8 cellular contexts compared by ENCODE assay signal in genomic region chr15:66505430-66505811, GRCh38. TPM values are rescaled to one million over a fixed set of nuclear protein-coding genes. Genes with fewer than 3 reads are reported as not detected.
DNase-seq lines count a peak whose midpoint lies in the region; ATAC-seq and TF ChIP-seq lines count a peak whose summit lies in the region.

No MANE protein-coding gene starts in this region.

- TF ChIP-seq CTCF in Panc1 (IDR thresholded peaks at IDR 0.05) (no peak), epithelial cell of esophagus (IDR thresholded peaks at IDR 0.05; ENCODE audit: insufficient read depth, low read depth, low read length, missing control alignments) (no peak), parathyroid adenoma (IDR thresholded peaks at IDR 0.05) (no peak)

- H3K4me2 ChIP-seq in parathyroid adenoma (ENCODE audit: low read length): peak overlapping the region; percentile 72

- no peak for DNase-seq in stimulated activated naive CD8-positive, alpha-beta T cell treated with anti-CD3 and anti-CD28 coated beads, Interleukin-15, Interleukin-2, amounts not matched to agents 100 U/mL and 50 U/mL, for 24 hours
- DNase-seq in Panc1 (ENCODE audit: low read depth, low spot score) (no peak), epithelial cell of esophagus (ENCODE audit: low read depth) (peak; percentile 56), NCI-H2029 treated with DMSO at 0.1 percent for 48 hours (lab: John Stamatoyannopoulos, UW) (no peak)

- H2AFZ ChIP-seq in parathyroid adenoma: peak overlapping the region; percentile 81

- peaks cover 26% of the 10 kb centered on the region for H3K4me1 ChIP-seq in Panc1 (ENCODE audit: control insufficient read depth, insufficient read depth, low read length)
- H3K4me1 ChIP-seq in parathyroid adenoma: no peaks in the 10 kb centered on the region

- intact Hi-C loops in Panc1 (cut with micrococcal nuclease; ENCODE audit: unreplicated experiment): no loop called here

- in situ Hi-C loops in Panc1 (cut with HindIII; ENCODE audit: low pct_unique_long_range_greater_than_20kb, low sequenced_read_pairs): no loop called here

- H3K36me3 ChIP-seq in Panc1 (ENCODE audit: control insufficient read depth, insufficient read depth, low read length): peaks cover 51% of the 10 kb centered on the region
- no peaks in the 10 kb centered on the region for H3K36me3 ChIP-seq in parathyroid adenoma (ENCODE audit: control insufficient read depth, insufficient read depth, low read length)

- peak overlapping the region; percentile 99 for H3K27ac Mint-ChIP-seq in stimulated activated naive CD8-positive, alpha-beta T cell treated with anti-CD3 and anti-CD28 coated beads, Interleukin-15, Interleukin-2, amounts not matched to agents 100 ng/mL and 50 ng/mL, for 24 hours

- no peak for ATAC-seq in stimulated activated naive CD8-positive, alpha-beta T cell treated with anti-CD3 and anti-CD28 coated beads, Interleukin-15, Interleukin-2, amounts not matched to agents 100 U/mL and 50 U/mL, for 24 hours
- ATAC-seq in Panc1 (peak; percentile 53), GM21423 (IDR thresholded peaks at IDR 0.05; ENCODE audit: unreplicated experiment) (no peak), GM18867 (IDR thresholded peaks at IDR 0.05; ENCODE audit: unreplicated experiment) (no peak)

- H3K4me3 ChIP-seq in Panc1 (ENCODE audit: low read depth in 2 of 2, low read length in 2 of 2): peak overlapping the region; percentile 100
- peak overlapping the region; percentile 100 for H3K4me3 ChIP-seq in epithelial cell of esophagus (ENCODE audit: low read length)
- H3K4me3 ChIP-seq in parathyroid adenoma (ENCODE audit: low read depth, low read length): peak overlapping the region; percentile 77

- H3K9ac ChIP-seq in parathyroid adenoma: no peak overlapping the region

- peaks cover 63% of the 10 kb centered on the region for H3K36me3 Mint-ChIP-seq in stimulated activated naive CD8-positive, alpha-beta T cell treated with anti-CD3 and anti-CD28 coated beads, Interleukin-15, Interleukin-2, amounts not matched to agents 100 ng/mL and 50 ng/mL, for 24 hours (ENCODE audit: low read depth)

- peaks cover 55% of the 10 kb centered on the region for H3K4me1 Mint-ChIP-seq in stimulated activated naive CD8-positive, alpha-beta T cell treated with anti-CD3 and anti-CD28 coated beads, Interleukin-15, Interleukin-2, amounts not matched to agents 100 ng/mL and 50 ng/mL, for 24 hours (ENCODE audit: low read depth)

- peak overlapping the region; percentile 93 for H3K4me3 Mint-ChIP-seq in stimulated activated naive CD8-positive, alpha-beta T cell treated with anti-CD3 and anti-CD28 coated beads, Interleukin-15, Interleukin-2, amounts not matched to agents 100 ng/mL and 50 ng/mL, for 24 hours

- H3K9me3 Mint-ChIP-seq in stimulated activated naive CD8-positive, alpha-beta T cell treated with anti-CD3 and anti-CD28 coated beads, Interleukin-15, Interleukin-2, amounts not matched to agents 100 ng/mL and 50 ng/mL, for 24 hours: no peaks in the 10 kb centered on the region

- POLR2A ChIA-PET in Panc1 (lab: Charles Lee): interaction anchor here (0.5 to 0.6 kb wide), 2 partner anchors 122 to 591 kb away, joined by 3 to 4 read pairs; no protein-coding TSS in a partner anchor

- no peaks in the 10 kb centered on the region for H3K27me3 Mint-ChIP-seq in stimulated activated naive CD8-positive, alpha-beta T cell treated with anti-CD3 and anti-CD28 coated beads, Interleukin-15, Interleukin-2, amounts not matched to agents 100 ng/mL and 50 ng/mL, for 24 hours

- no TSS peak for BruUV-seq in Panc1 (replicated peaks; lab: Mats Ljungman, UMichigan)

- H3K27me3 ChIP-seq in Panc1 (ENCODE audit: control insufficient read depth, insufficient read depth, low read length) (no peaks in the 10 kb centered on the region), parathyroid adenoma (ENCODE audit: control insufficient read depth, insufficient read depth, low read length) (no peaks in the 10 kb centered on the region)

- H3K27ac ChIP-seq in Panc1 (ENCODE audit: low read length): peak overlapping the region; percentile 100
- H3K27ac ChIP-seq in parathyroid adenoma: peak overlapping the region; percentile 89

- H3K9me3 ChIP-seq in Panc1 (ENCODE audit: control insufficient read depth, insufficient read depth, low read depth, low read length) (no peaks in the 10 kb centered on the region), parathyroid adenoma (ENCODE audit: control insufficient read depth, low read length) (no peaks in the 10 kb centered on the region)

- CTCF ChIA-PET in Panc1 (lab: Charles Lee): interaction anchor here (1.0 kb wide), 1 partner anchor 61 kb away, joined by 3 read pairs; no protein-coding TSS in a partner anchor

- peaks cover 5% of the 10 kb centered on the region for H3K79me2 ChIP-seq in parathyroid adenoma

RNA-seq across cellular contexts. Expression of gene ZWILCH, which starts 0.3 kb away (rescaled TPM):
- 39.9 TPM for total RNA-seq in Panc1 (2021; ENCODE audit: unreplicated experiment)
- polyA plus RNA-seq in Panc1 (2012; ENCODE audit: insufficient read length): 10.3 TPM

RNA-seq across cellular contexts. Expression of gene RPL4, which starts 0.8 kb away (rescaled TPM):
- 2,268 TPM for total RNA-seq in Panc1 (2021; ENCODE audit: unreplicated experiment)
- 2,456 TPM for polyA plus RNA-seq in Panc1 (2012; ENCODE audit: insufficient read length)

RNA-seq across cellular contexts. Expression of gene SNAPC5, which starts 7.9 kb away (rescaled TPM):
- 36.4 TPM for total RNA-seq in Panc1 (2021; ENCODE audit: unreplicated experiment)
- 56.4 TPM for polyA plus RNA-seq in Panc1 (2012; ENCODE audit: insufficient read length)
